ENCODE assay signal across 9 cellular contexts in the genomic region with DNA sequence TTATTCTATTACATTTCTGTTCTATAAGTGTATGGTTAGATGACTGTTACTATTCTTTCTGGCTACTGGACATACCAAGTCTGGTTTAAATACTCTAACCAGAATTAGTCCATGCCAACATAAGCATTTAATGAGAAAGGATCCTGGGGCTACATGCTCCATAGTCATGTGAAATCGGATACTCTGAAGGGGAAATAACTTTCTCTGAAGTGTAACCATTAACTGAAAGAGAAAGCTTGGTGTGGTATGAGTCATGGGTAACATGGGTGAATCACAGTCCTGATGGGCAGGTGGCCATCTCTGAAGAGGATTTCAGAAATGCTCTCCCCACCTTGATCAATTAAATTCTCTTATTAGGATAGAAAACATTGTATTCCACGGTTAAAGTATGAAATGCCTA.
DNase-seq lines count a peak whose midpoint lies in the region; ATAC-seq, FAIRE-seq and TF ChIP-seq lines count a peak whose summit lies in the region.
"Had no signal": no experiment of that assay in that cellular context is flagged by ENCODE, and none has a peak within 500 bp of the region (broad histone marks: within the 10 kb centered on the region; RNA-seq: fewer than 3 reads in every experiment).

No MANE protein-coding gene starts in this region.

- ATAC-seq in GM19395 (IDR thresholded peaks at IDR 0.05; ENCODE audit: unreplicated experiment), result peak; percentile 99
- ATAC-seq in HG03175 (IDR thresholded peaks at IDR 0.05; ENCODE audit: unreplicated experiment), result peak; percentile 99
- peak; percentile 81 for ATAC-seq in activated B cell treated with CpG ODN at 0.5 μM for 24 hours (ENCODE audit: low read depth)
- ATAC-seq in pancreas, result peak in 3 of 4 donors; percentile 73 to 94 (median 86)

- no peaks in the 10 kb centered on the region for H3K4me1 ChIP-seq in pancreas

- no peaks in the 10 kb centered on the region for H3K36me3 Mint-ChIP-seq in activated B cell treated with CpG ODN at 0.5 μM for 24 hours (ENCODE audit: low read depth)
- no peaks in the 10 kb centered on the region for H3K36me3 Mint-ChIP-seq in activated T-helper 1 cell treated with anti-CD3 and anti-CD28 coated beads, Interleukin-12 subunit alpha, Interleukin-12 subunit beta, Interleukin-2, Interleukin-4 antibody, amounts not matched to agents 30 ng/mL and 10 ng/mL and 1 ng/mL, durations not matched to agents 14 hours and 24 hours and 36 hours (ENCODE audit: low read depth)

- peak overlapping the region; percentile 68 for H3K27ac Mint-ChIP-seq in activated B cell treated with CpG ODN at 0.5 μM for 24 hours
- no peak overlapping the region for H3K27ac Mint-ChIP-seq in activated T-helper 1 cell treated with anti-CD3 and anti-CD28 coated beads, Interleukin-12 subunit alpha, Interleukin-12 subunit beta, Interleukin-2, Interleukin-4 antibody, amounts not matched to agents 30 ng/mL and 10 ng/mL and 1 ng/mL, durations not matched to agents 14 hours and 24 hours and 36 hours
- H3K27ac Mint-ChIP-seq: activated naive CD8-positive, alpha-beta T cell had no signal

- no peaks in the 10 kb centered on the region for H3K9me3 Mint-ChIP-seq in activated B cell treated with CpG ODN at 0.5 μM for 24 hours
- peaks cover 3% of the 10 kb centered on the region for H3K9me3 Mint-ChIP-seq in activated T-helper 1 cell treated with anti-CD3 and anti-CD28 coated beads, Interleukin-12 subunit alpha, Interleukin-12 subunit beta, Interleukin-2, Interleukin-4 antibody, amounts not matched to agents 30 ng/mL and 10 ng/mL and 1 ng/mL, durations not matched to agents 14 hours and 24 hours and 36 hours

- intact Hi-C loops in activated B cell treated with CpG ODN at 0.5 μM for 24 hours (cut with micrococcal nuclease), result loop anchor here (1.0 kb wide), 1 partner anchor 68 kb away; no protein-coding TSS in a partner anchor
- intact Hi-C loops in pancreas (cut with DNase I), result no loop called here
- intact Hi-C loops in activated T-helper 1 cell treated with anti-CD3 and anti-CD28 coated beads, Interleukin-12 subunit alpha, Interleukin-12 subunit beta, Interleukin-2, Interleukin-4 antibody, amounts not matched to agents 30 ng/mL and 10 ng/mL and 1 ng/mL, durations not matched to agents 14 hours and 24 hours and 36 hours (cut with micrococcal nuclease), result no loop called here

- H3K36me3 ChIP-seq in pancreas, result no peaks in the 10 kb centered on the region

- H3K4me3 ChIP-seq in pancreas, result no peak overlapping the region

- H3K4me1 Mint-ChIP-seq in activated B cell treated with CpG ODN at 0.5 μM for 24 hours, result peaks cover 28% of the 10 kb centered on the region
- peaks cover 7% of the 10 kb centered on the region for H3K4me1 Mint-ChIP-seq in activated T-helper 1 cell treated with anti-CD3 and anti-CD28 coated beads, Interleukin-12 subunit alpha, Interleukin-12 subunit beta, Interleukin-2, Interleukin-4 antibody, amounts not matched to agents 30 ng/mL and 10 ng/mL and 1 ng/mL, durations not matched to agents 14 hours and 24 hours and 36 hours (ENCODE audit: low read depth)

- H3K27me3 ChIP-seq in pancreas, result no peaks in the 10 kb centered on the region

- H3K4me3 Mint-ChIP-seq in activated B cell treated with CpG ODN at 0.5 μM for 24 hours, result peak overlapping the region; percentile 35
- no peak overlapping the region for H3K4me3 Mint-ChIP-seq in activated T-helper 1 cell treated with anti-CD3 and anti-CD28 coated beads, Interleukin-12 subunit alpha, Interleukin-12 subunit beta, Interleukin-2, Interleukin-4 antibody, amounts not matched to agents 30 ng/mL and 10 ng/mL and 1 ng/mL, durations not matched to agents 14 hours and 24 hours and 36 hours
- H3K4me3 Mint-ChIP-seq: activated naive CD8-positive, alpha-beta T cell had no signal

- in situ Hi-C loops in Caki2 (cut with HindIII; ENCODE audit: low pct_unique_long_range_greater_than_20kb, low sequenced_read_pairs), result no loop called here

- H3K27ac ChIP-seq in pancreas, result no peak overlapping the region

- H3K9me3 ChIP-seq in pancreas, result no peaks in the 10 kb centered on the region

- no peak for FAIRE-seq in pancreas (lab: Jason Lieb, UNC)

- POLR2A ChIA-PET in activated B cell treated with CpG ODN at 0.5 μM for 24 hours (lab: Charles Lee), result no interaction called here

- WGBS in pancreas, 2 donors, result 72 to 89% methylated on average over 2 of the region's 2 CpGs

- no peaks in the 10 kb centered on the region for H3K27me3 Mint-ChIP-seq in activated B cell treated with CpG ODN at 0.5 μM for 24 hours
- H3K27me3 Mint-ChIP-seq in activated T-helper 1 cell treated with anti-CD3 and anti-CD28 coated beads, Interleukin-12 subunit alpha, Interleukin-12 subunit beta, Interleukin-2, Interleukin-4 antibody, amounts not matched to agents 30 ng/mL and 10 ng/mL and 1 ng/mL, durations not matched to agents 14 hours and 24 hours and 36 hours (ENCODE audit: insufficient read depth), result no peaks in the 10 kb centered on the region
- H3K27me3 Mint-ChIP-seq: activated naive CD8-positive, alpha-beta T cell had no signal

- CTCF ChIA-PET in activated B cell treated with CpG ODN at 0.5 μM for 24 hours (lab: Charles Lee), result interaction anchor here (1.1 kb wide), 1 partner anchor 200 kb away, joined by 3 read pairs; no protein-coding TSS in a partner anchor

- DNase-seq in Caki2 (ENCODE audit: low read depth) (peak; percentile 68), activated B cell treated with CpG ODN at 0.5 μM for 24 hours (no peak), pancreas (no peak)
- DNase-seq in activated effector memory CD4-positive, alpha-beta T cell treated with Interleukin-2 at 50 U/mL for 16 hours, result no peak
- DNase-seq in activated T-helper 1 cell treated with anti-CD3 and anti-CD28 coated beads, Interleukin-12 subunit alpha, Interleukin-12 subunit beta, Interleukin-2, Interleukin-4 antibody, amounts not matched to agents 30 ng/mL and 10 ng/mL and 1 ng/mL, durations not matched to agents 14 hours and 24 hours and 36 hours (ENCODE audit: low spot score), result no peak
- DNase-seq in activated CD4-positive, alpha-beta T cell treated with anti-CD3 and anti-CD28 coated beads, Interleukin-2, amount 50 U/mL, for 4 hours, result no peak

- TF ChIP-seq CTCF in activated B cell treated with CpG ODN at 0.5 μM for 24 hours (IDR thresholded peaks at IDR 0.05), result no peak
- no peak for TF ChIP-seq CTCF in pancreas (IDR thresholded peaks at IDR 0.05)
